8 cellular contexts compared by ENCODE assay signal in genomic region chr17:35242158-35242804, GRCh38.
A peak's percentile ranks its signal among the peaks of the same experiment; 100 is the strongest.
DNase-seq lines count a peak whose midpoint lies in the region; TF ChIP-seq lines count a peak whose summit lies in the region.

No MANE protein-coding gene starts in this region.

- TF ChIP-seq CTCF in GM06990 (IDR thresholded peaks at IDR 0.05; ENCODE audit: insufficient read depth, low read length, poor library complexity, severe bottlenecking) = peak; percentile 47
- peak; percentile 27 for TF ChIP-seq CTCF in astrocyte of the spinal cord (IDR thresholded peaks at IDR 0.05; ENCODE audit: low read depth, low read length)

- H3K9me3 Mint-ChIP-seq in T-helper 2 cell treated with Interferon-gamma antibody and Interleukin-4, amounts not matched to agents 5 μg/mL and 100 μg/mL, for 36 hours = peaks cover 8% of the 10 kb centered on the region

- peaks cover 3% of the 10 kb centered on the region for H3K27me3 Mint-ChIP-seq in T-helper 2 cell treated with Interferon-gamma antibody and Interleukin-4, amounts not matched to agents 5 μg/mL and 100 μg/mL, for 36 hours (ENCODE audit: low read depth)

- H3K9ac ChIP-seq in iPS-20b (ENCODE audit: low read depth, low read length) = peak overlapping the region; percentile 74; the same call in 1 of the 2 replicates

- H3K4me3 ChIP-seq in GM06990 (replicated peaks; ENCODE audit: low read depth, low read length) (peak overlapping the region; percentile 88), astrocyte of the spinal cord (ENCODE audit: low read depth, low read length) (peak overlapping the region; percentile 69), iPS-20b (ENCODE audit: low read length) (peak overlapping the region; percentile 92)

- DNase-seq in GM06990 (ENCODE audit: extremely low read depth, insufficient read length) = peak; percentile 72
- peak; percentile 54 for DNase-seq in HEK293T (ENCODE audit: extremely low spot score)
- peak; percentile 39 for DNase-seq in NAMALWA (ENCODE audit: low spot score)
- DNase-seq in T-helper 2 cell treated with Interferon-gamma antibody and Interleukin-4, amounts not matched to agents 5 μg/mL and 100 μg/mL, for 36 hours (ENCODE audit: low spot score) = peak; percentile 86
- peak; percentile 48 for DNase-seq in astrocyte of the spinal cord (ENCODE audit: low read depth, low spot score)
- peak; percentile 70 for DNase-seq in stimulated activated CD4-positive, alpha-beta T cell treated with anti-CD3 and anti-CD28 coated beads, Interleukin-12 subunit alpha, Interleukin-12 subunit beta, amount 100 ng/mL, for 4 hours
- no peak for DNase-seq in NCI-H446 (lab: John Stamatoyannopoulos, UW)

- POLR2A ChIA-PET in HEK293T (lab: Yijun Ruan, JAX) = interaction anchor here (0.6 to 2.6 kb wide), 7 partner anchors 9 to 337 kb away, joined by 3 to 10 read pairs (median 6); partner anchors contain the start of genes PEX12 and SLFN11

- no peak overlapping the region for H3K27ac ChIP-seq in iPS-20b (ENCODE audit: low read length)

- H3K27me3 ChIP-seq in GM06990 (replicated peaks; ENCODE audit: control insufficient read depth, insufficient read depth, low read length) (no peaks in the 10 kb centered on the region), iPS-20b (ENCODE audit: insufficient read depth, low read length) (peaks cover 20% of the 10 kb centered on the region)

- H3K4me3 Mint-ChIP-seq in T-helper 2 cell treated with Interferon-gamma antibody and Interleukin-4, amounts not matched to agents 5 μg/mL and 100 μg/mL, for 36 hours = peak overlapping the region; percentile 95

- CTCF ChIA-PET in HEK293T (lab: Yijun Ruan, JAX) = no interaction called here

- peaks cover 56% of the 10 kb centered on the region for H3K4me1 Mint-ChIP-seq in T-helper 2 cell treated with Interferon-gamma antibody and Interleukin-4, amounts not matched to agents 5 μg/mL and 100 μg/mL, for 36 hours (ENCODE audit: low read depth)

- peaks cover 67% of the 10 kb centered on the region for H3K36me3 Mint-ChIP-seq in T-helper 2 cell treated with Interferon-gamma antibody and Interleukin-4, amounts not matched to agents 5 μg/mL and 100 μg/mL, for 36 hours (ENCODE audit: low read depth)

- H3K27ac Mint-ChIP-seq in T-helper 2 cell treated with Interferon-gamma antibody and Interleukin-4, amounts not matched to agents 5 μg/mL and 100 μg/mL, for 36 hours = peak overlapping the region; percentile 98

- H3K9me3 ChIP-seq in iPS-20b (ENCODE audit: insufficient read depth, low read depth, low read length) = no peaks in the 10 kb centered on the region

- in situ Hi-C loops in astrocyte of the spinal cord (cut with HindIII; ENCODE audit: low sequenced_read_pairs) = no loop called here

- peaks cover 15% of the 10 kb centered on the region; the same call in 1 of the 2 replicates for H3K4me1 ChIP-seq in iPS-20b (ENCODE audit: insufficient read depth, low read length)

- H3K36me3 ChIP-seq in GM06990 (ENCODE audit: control insufficient read depth, insufficient read depth, low read length) = peaks cover under 1% of the 10 kb centered on the region; the same call in 1 of the 2 replicates
- no peaks in the 10 kb centered on the region for H3K36me3 ChIP-seq in iPS-20b (ENCODE audit: insufficient read depth, low read depth, low read length)

TF ChIP-seq in HEK293T, 16 proteins besides CTCF, POLR2A, EP300 and RAD21:
- TF ChIP-seq ZNF384 (IDR thresholded peaks at IDR 0.05) (no peak), FOXK2 (IDR thresholded peaks at IDR 0.05) (no peak), PKNOX1 (IDR thresholded peaks at IDR 0.05) (no peak), ELF4 (IDR thresholded peaks at IDR 0.05) (no peak), LEF1 (IDR thresholded peaks at IDR 0.05; ENCODE audit: borderline replicate concordance) (no peak), FOXM1 (IDR thresholded peaks at IDR 0.05; ENCODE audit: borderline replicate concordance) (no peak), CTBP1 (IDR thresholded peaks at IDR 0.05; ENCODE audit: borderline replicate concordance) (no peak), HDGF (IDR thresholded peaks at IDR 0.05; ENCODE audit: borderline replicate concordance) (no peak), SUZ12 (IDR thresholded peaks at IDR 0.05) (no peak), L3MBTL2 (conservative IDR thresholded peaks at IDR 0.05) (no peak), FOXA1 (IDR thresholded peaks at IDR 0.05) (no peak)

Comparison
In these comparisons a context has a peak if more than half of its experiments do, and no peak if none do; other contexts are left out.
1. DNase-seq: peak in GM06990 (single experiment), HEK293T (single experiment), NAMALWA (single experiment), T-helper 2 cell treated with Interferon-gamma antibody and Interleukin-4, amounts not matched to agents 5 μg/mL and 100 μg/mL, for 36 hours (single experiment), astrocyte of the spinal cord (single experiment) and stimulated activated CD4-positive, alpha-beta T cell treated with anti-CD3 and anti-CD28 coated beads, Interleukin-12 subunit alpha, Interleukin-12 subunit beta, amount 100 ng/mL, for 4 hours (single experiment); none in NCI-H446 (0 of 2).
2. Peak in every context shown above with its lines, with median percentiles within 50 percentile points of each other: H3K4me3 ChIP-seq.